In genomic region chr14:58281969-58282368, GRCh38 we compare ENCODE assay signal across 8 cellular contexts. TPM values are rescaled to one million over a fixed set of nuclear protein-coding genes. Genes with fewer than 3 reads are reported as not detected.
A peak's percentile ranks its signal among the peaks of the same experiment; 100 is the strongest.
DNase-seq lines count a peak whose midpoint lies in the region; ATAC-seq and TF ChIP-seq lines count a peak whose summit lies in the region.

No MANE protein-coding gene starts in this region.

- peak overlapping the region; percentile 71 for H3K4me2 ChIP-seq in GM23248 (ENCODE audit: unreplicated experiment)
- peak overlapping the region; percentile 1 for H3K4me2 ChIP-seq in skeletal muscle satellite cell (ENCODE audit: low read length)

- H3K27ac ChIP-seq in GM23248: peak overlapping the region; percentile 87
- peak overlapping the region; percentile 66 to 91 for H3K27ac ChIP-seq in right atrium auricular region

- no peak for TF ChIP-seq CTCF in right atrium auricular region (IDR thresholded peaks at IDR 0.05)

- H3K9ac ChIP-seq in GM23248 (peak overlapping the region; percentile 76), skeletal muscle satellite cell (ENCODE audit: low read depth, low read length) (peak overlapping the region; percentile 67)

- H3K36me3 ChIP-seq in GM23248 (ENCODE audit: low read depth) (peaks cover 40% of the 10 kb centered on the region), right atrium auricular region (peaks cover 41% of the 10 kb centered on the region), skeletal muscle satellite cell (ENCODE audit: insufficient read depth, low read length) (peaks cover 50% of the 10 kb centered on the region)

- H3F3A ChIP-seq in GM23248 (ENCODE audit: insufficient read depth): peaks cover 39% of the 10 kb centered on the region

- no peaks in the 10 kb centered on the region for H3K9me2 ChIP-seq in GM23248 (ENCODE audit: insufficient read depth)

- H3K27me3 Mint-ChIP-seq in activated naive CD8-positive, alpha-beta T cell treated with anti-CD3 and anti-CD28 coated beads for 36 hours: no peaks in the 10 kb centered on the region

- H3K4me3 ChIP-seq in GM23248 (peak overlapping the region; percentile 27; the same call in 1 of the 2 replicates), right atrium auricular region (no peak overlapping the region), skeletal muscle satellite cell (ENCODE audit: low read length) (no peak overlapping the region)

- H3K79me2 ChIP-seq in GM23248 (ENCODE audit: insufficient read depth): peaks cover 99% of the 10 kb centered on the region

- H3K4me1 ChIP-seq in GM23248 (ENCODE audit: insufficient read depth): peaks cover 34% of the 10 kb centered on the region
- H3K4me1 ChIP-seq in right atrium auricular region: peaks cover 0 to 44% of the 10 kb centered on the region in 2 donors
- H3K4me1 ChIP-seq in skeletal muscle satellite cell (ENCODE audit: control insufficient read depth, insufficient read depth, low read length): peaks cover 24% of the 10 kb centered on the region

- peaks cover 62% of the 10 kb centered on the region for H3K36me3 Mint-ChIP-seq in activated naive CD8-positive, alpha-beta T cell treated with anti-CD3 and anti-CD28 coated beads for 36 hours

- H3K27ac Mint-ChIP-seq in activated naive CD8-positive, alpha-beta T cell treated with anti-CD3 and anti-CD28 coated beads for 36 hours: peak overlapping the region; percentile 93

- no peak for DNase-seq in GM23248
- no peak for DNase-seq in activated naive CD8-positive, alpha-beta T cell treated with anti-CD3 and anti-CD28 coated beads for 36 hours
- no peak for DNase-seq in right atrium auricular region (ENCODE audit: low spot score)
- no peak for DNase-seq in hippocampal formation (lab: John Stamatoyannopoulos, UW)

- H3K9me3 ChIP-seq in GM23248 (ENCODE audit: low read depth): no peaks in the 10 kb centered on the region
- H3K9me3 ChIP-seq in right atrium auricular region: no peaks in the 10 kb centered on the region
- no peaks in the 10 kb centered on the region for H3K9me3 ChIP-seq in skeletal muscle satellite cell (replicated peaks; ENCODE audit: low read length)

- H3K9me3 Mint-ChIP-seq in activated naive CD8-positive, alpha-beta T cell treated with anti-CD3 and anti-CD28 coated beads for 36 hours: no peaks in the 10 kb centered on the region

- in situ Hi-C loops in GM23248 (cut with MboI): no loop called here

- H3K27me3 ChIP-seq in GM23248 (replicated peaks; ENCODE audit: insufficient read depth) (no peaks in the 10 kb centered on the region), right atrium auricular region (no peaks in the 10 kb centered on the region), skeletal muscle satellite cell (ENCODE audit: control insufficient read depth, insufficient read depth, low read length) (no peaks in the 10 kb centered on the region)

- H3K4me1 Mint-ChIP-seq in activated naive CD8-positive, alpha-beta T cell treated with anti-CD3 and anti-CD28 coated beads for 36 hours: peaks cover 54% of the 10 kb centered on the region

- peaks cover 4% of the 10 kb centered on the region; the same call in 1 of the 2 replicates for H4K20me1 ChIP-seq in GM23248 (ENCODE audit: insufficient read depth)

- no peak overlapping the region for H2AFZ ChIP-seq in GM23248

- 88 to 91% methylated on average over 3 of the region's 3 CpGs for WGBS in GM23248 (ENCODE audit: low coverage in 1 of 2, low lambda C conversion rate in 2 of 2, missing lambda C conversion rate in 2 of 2), 2 experiments

- peak overlapping the region; percentile 32 for H3K4me3 Mint-ChIP-seq in activated naive CD8-positive, alpha-beta T cell treated with anti-CD3 and anti-CD28 coated beads for 36 hours

- ATAC-seq in GM21381 (IDR thresholded peaks at IDR 0.05; ENCODE audit: unreplicated experiment) (no peak), HG03135 (IDR thresholded peaks at IDR 0.05; ENCODE audit: unreplicated experiment) (no peak), HG02885 (IDR thresholded peaks at IDR 0.05; ENCODE audit: poor library complexity, unreplicated experiment) (no peak)

RNA-seq across cellular contexts. Expression of gene ARID4A, which starts 16.4 kb away (rescaled TPM):
- 3.2 and 5.7 TPM in 2 replicates for total RNA-seq in GM23248 (2014; rRNA removed; shearing (Covaris generic))
- polyA plus RNA-seq in GM23248 (2016; fragmentation: Nextera tagmentation; extraction: Ambion mirVana): 13.7 and 17.3 TPM in 2 replicates
- 10 to 100 TPM; 18.6 to 19.8 TPM for total RNA-seq in activated naive CD8-positive, alpha-beta T cell treated with anti-CD3 and anti-CD28 coated beads for 36 hours
- 10 to 100 TPM in 1 of 2 donors, 1 to 10 TPM in 1; 9.5 to 12.7 TPM for total RNA-seq in right atrium auricular region
- total RNA-seq in skeletal muscle satellite cell (2012; rRNA removed): 4.8 and 5.0 TPM in 2 replicates

RNA-seq across cellular contexts. Expression of gene PSMA3, which starts 37.3 kb away (rescaled TPM):
- total RNA-seq in GM23248 (2014; rRNA removed; shearing (Covaris generic)): 46.2 and 54.0 TPM in 2 replicates
- polyA plus RNA-seq in GM23248 (2016; fragmentation: Nextera tagmentation; extraction: Ambion mirVana): 182 and 183 TPM in 2 replicates
- 100 to 1,000 TPM; 397 to 408 TPM for total RNA-seq in activated naive CD8-positive, alpha-beta T cell treated with anti-CD3 and anti-CD28 coated beads for 36 hours
- total RNA-seq in right atrium auricular region: 10 to 100 TPM; 78.9 to 85.3 TPM
- 130 and 155 TPM in 2 replicates for total RNA-seq in skeletal muscle satellite cell (2012; rRNA removed)
